Comparison of ENCODE assay signal across 8 cellular contexts in the genomic region with DNA sequence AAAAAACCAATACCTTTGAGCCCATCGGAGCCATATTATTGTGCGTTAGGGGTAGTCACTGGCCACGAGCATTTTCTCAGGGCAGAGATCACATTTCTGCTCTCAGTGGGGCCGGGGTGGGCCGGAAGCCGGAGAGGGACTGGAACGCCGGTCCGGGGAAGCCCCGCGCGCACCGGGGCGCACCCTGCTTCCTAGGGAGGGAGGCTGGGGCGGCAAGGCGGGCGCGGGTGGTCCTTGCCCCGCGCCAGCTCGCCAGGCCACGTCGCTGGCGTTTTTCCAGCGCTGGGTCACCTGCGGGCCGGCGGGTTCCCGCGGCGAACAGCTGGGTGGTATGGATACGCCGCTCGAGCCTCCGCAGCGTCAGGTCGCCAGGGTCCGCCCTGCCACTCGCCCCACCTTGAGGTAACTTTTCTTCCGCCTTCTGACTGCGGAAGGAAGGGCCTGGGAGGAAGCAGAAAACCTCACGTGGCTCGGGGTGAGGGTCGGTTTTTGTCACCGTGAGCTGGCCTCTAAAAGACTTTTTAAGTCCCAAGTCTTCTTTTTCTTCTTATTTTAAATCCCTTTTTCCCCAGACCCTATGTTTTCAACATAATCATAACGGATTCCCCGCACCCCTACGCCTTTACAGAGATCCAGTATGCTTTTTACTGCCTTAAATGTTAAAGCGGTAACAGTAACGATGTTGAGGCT. TPM values are rescaled to one million over a fixed set of nuclear protein-coding genes. Genes with fewer than 3 reads are reported as not detected.
A peak's percentile ranks its signal among the peaks of the same experiment; 100 is the strongest.
DNase-seq lines count a peak whose midpoint lies in the region; ATAC-seq and TF ChIP-seq lines count a peak whose summit lies in the region.

No MANE protein-coding gene starts in this region.

- intact Hi-C loops in CD8-positive, alpha-beta T cell (cut with DNase I, micrococcal nuclease), result loop anchor here (1.0 to 10.0 kb wide), 6 partner anchors 61 to 1761 kb away; a partner anchor contains a TSS
- intact Hi-C loops in spleen (cut with DNase I; ENCODE audit: low total_unique reads), result loop anchor here (10.0 kb wide), 1 partner anchor 61 kb away; no protein-coding TSS in a partner anchor

- peak in 1 of 3 donors; percentile 66 for TF ChIP-seq POLR2A in spleen (IDR thresholded peaks at IDR 0.05)

- peak overlapping the region; percentile 91 for H3K27ac ChIP-seq in CD8-positive, alpha-beta T cell (ENCODE audit: low read depth, low read length)
- peak overlapping the region; percentile 97 to 100 (median 98) for H3K27ac ChIP-seq in spleen

- TF ChIP-seq CTCF in CD8-positive, alpha-beta T cell (IDR thresholded peaks at IDR 0.05), result no peak
- TF ChIP-seq CTCF in spleen (IDR thresholded peaks at IDR 0.05 in 8 of 11, conservative IDR thresholded peaks at IDR 0.05 in 3 of 11), result peak in 2 of 11 experiments; percentile 8 to 15

- H3K27ac Mint-ChIP-seq in CD8-positive, alpha-beta T cell, result peak overlapping the region; percentile 97

- CTCF ChIA-PET in CD8-positive, alpha-beta T cell (lab: Charles Lee), result interaction anchor here (2.1 to 13.3 kb wide), 2 partner anchors 10 to 86 kb away, joined by 6 to 288 read pairs; no protein-coding TSS in a partner anchor

- in situ Hi-C loops in G401 (cut with HindIII; ENCODE audit: low sequenced_read_pairs), result no loop called here

- no peaks in the 10 kb centered on the region for H3K27me3 Mint-ChIP-seq in CD8-positive, alpha-beta T cell (ENCODE audit: low read depth)

- POLR2A ChIA-PET in CD8-positive, alpha-beta T cell (lab: Charles Lee), result interaction anchor here (1.0 to 10.2 kb wide), 7 partner anchors 8 to 130 kb away, joined by 4 to 112 read pairs (median 57); a partner anchor contains a TSS

- DNase-seq in CD8-positive, alpha-beta T cell, result peak; percentile 46 to 86 (median 71)
- peak; percentile 72 for DNase-seq in SW480 (ENCODE audit: low spot score)
- peak; percentile 39 for DNase-seq in amniotic epithelial cell (ENCODE audit: low read depth)
- DNase-seq in spleen, result peak; percentile 96
- DNase-seq in G401 (ENCODE audit: low spot score), result no peak

- 2 to 4% (median 2%) methylated on average over 17 to 50 of the region's 50 CpGs for WGBS in spleen, 5 donors

- peaks cover 33% of the 10 kb centered on the region for H3K4me1 ChIP-seq in CD8-positive, alpha-beta T cell (ENCODE audit: insufficient read depth, low read length)
- peaks cover 22 to 42% (median 35%) of the 10 kb centered on the region in 6 donors for H3K4me1 ChIP-seq in spleen

- H3K9me3 Mint-ChIP-seq in CD8-positive, alpha-beta T cell, result no peaks in the 10 kb centered on the region

- peak overlapping the region; percentile 99 for H3K4me3 ChIP-seq in CD8-positive, alpha-beta T cell (ENCODE audit: low read depth, low read length)
- H3K4me3 ChIP-seq in iPS-18c (ENCODE audit: insufficient read depth, low read depth, low read length) (peak overlapping the region; percentile 24; the same call in 1 of the 2 replicates), spleen (peak overlapping the region; percentile 52 to 91 (median 68))

- peaks cover 16% of the 10 kb centered on the region for H3K36me3 ChIP-seq in CD8-positive, alpha-beta T cell (ENCODE audit: insufficient read depth, low read length)
- peaks cover 0 to 18% (median 11%) of the 10 kb centered on the region in 6 donors for H3K36me3 ChIP-seq in spleen

- H3K27me3 ChIP-seq in CD8-positive, alpha-beta T cell (ENCODE audit: insufficient read depth, low read length), result no peaks in the 10 kb centered on the region
- no peaks in the 10 kb centered on the region for H3K27me3 ChIP-seq in spleen (replicated peaks in 1 of 7)

- H3K4me3 Mint-ChIP-seq in CD8-positive, alpha-beta T cell, result peak overlapping the region; percentile 92

- peak; percentile 19 for ATAC-seq in CD8-positive, alpha-beta T cell
- ATAC-seq in GM19455 (IDR thresholded peaks at IDR 0.05; ENCODE audit: unreplicated experiment), result peak; percentile 53
- peak; percentile 42 for ATAC-seq in HG03565 (IDR thresholded peaks at IDR 0.05; ENCODE audit: unreplicated experiment)

- H3K9me3 ChIP-seq in CD8-positive, alpha-beta T cell (ENCODE audit: low read length), result no peaks in the 10 kb centered on the region
- H3K9me3 ChIP-seq in iPS-18c (ENCODE audit: control insufficient read depth, insufficient read depth, low read length) (no peaks in the 10 kb centered on the region), spleen (no peaks in the 10 kb centered on the region)

- peaks cover 30% of the 10 kb centered on the region for H3K36me3 Mint-ChIP-seq in CD8-positive, alpha-beta T cell

- H3K4me1 Mint-ChIP-seq in CD8-positive, alpha-beta T cell (ENCODE audit: low read depth), result peaks cover 39% of the 10 kb centered on the region

RNA-seq across cellular contexts. Expression of a gene that starts 2.7 kb away (rescaled TPM):
- total RNA-seq in CD8-positive, alpha-beta T cell, result over 10,000 TPM; 16,418 to 17,118 TPM
- over 10,000 TPM in 1 of 7 donors, 1,000 to 10,000 TPM in 6; 7,486 to 10,079 (median 8,893) TPM for total RNA-seq in spleen
- polyA plus RNA-seq in spleen, result over 10,000 TPM; 12,419 to 13,640 (median 12,484) TPM
- total RNA-seq in G401 (2014; rRNA removed; shearing (Covaris generic)), result 15,038 and 17,549 TPM in 2 replicates

Comparison
In these comparisons a context has a peak if more than half of its experiments do, and no peak if none do; other contexts are left out.
1. H3K4me3 ChIP-seq: peak in every context shown above with its lines; median percentile 99 in CD8-positive, alpha-beta T cell; 68 in spleen; 24 in iPS-18c.